1 cellular context compared by ENCODE assay signal in genomic region chr7:141118809-141119586, GRCh38.
TF ChIP-seq lines count a peak whose summit lies in the region.

No MANE protein-coding gene starts in this region.

TF ChIP-seq in HepG2, 621 proteins besides CTCF, POLR2A, EP300 and RAD21 (continued from another document):
- no peak for TF ChIP-seq ZNF276 (CRISPR knock-in tag; IDR thresholded peaks at IDR 0.05; ENCODE audit: low read depth)
- TF ChIP-seq KLF9 (CRISPR knock-in tag; IDR thresholded peaks at IDR 0.05; ENCODE audit: low read depth) = no peak
- 0 out of 2 replicates have a peak, but pooled peaks have one; percentile 48 for TF ChIP-seq MAFF (IDR thresholded peaks at IDR 0.05; ENCODE audit: low read depth, low read length)
- TF ChIP-seq ZNF274 (CRISPR knock-in tag; IDR thresholded peaks at IDR 0.05) = no peak
- no peak for TF ChIP-seq MBNL3 (CRISPR knock-in tag; conservative IDR thresholded peaks at IDR 0.05)
